1 cellular context compared by ENCODE assay signal in the genomic region with DNA sequence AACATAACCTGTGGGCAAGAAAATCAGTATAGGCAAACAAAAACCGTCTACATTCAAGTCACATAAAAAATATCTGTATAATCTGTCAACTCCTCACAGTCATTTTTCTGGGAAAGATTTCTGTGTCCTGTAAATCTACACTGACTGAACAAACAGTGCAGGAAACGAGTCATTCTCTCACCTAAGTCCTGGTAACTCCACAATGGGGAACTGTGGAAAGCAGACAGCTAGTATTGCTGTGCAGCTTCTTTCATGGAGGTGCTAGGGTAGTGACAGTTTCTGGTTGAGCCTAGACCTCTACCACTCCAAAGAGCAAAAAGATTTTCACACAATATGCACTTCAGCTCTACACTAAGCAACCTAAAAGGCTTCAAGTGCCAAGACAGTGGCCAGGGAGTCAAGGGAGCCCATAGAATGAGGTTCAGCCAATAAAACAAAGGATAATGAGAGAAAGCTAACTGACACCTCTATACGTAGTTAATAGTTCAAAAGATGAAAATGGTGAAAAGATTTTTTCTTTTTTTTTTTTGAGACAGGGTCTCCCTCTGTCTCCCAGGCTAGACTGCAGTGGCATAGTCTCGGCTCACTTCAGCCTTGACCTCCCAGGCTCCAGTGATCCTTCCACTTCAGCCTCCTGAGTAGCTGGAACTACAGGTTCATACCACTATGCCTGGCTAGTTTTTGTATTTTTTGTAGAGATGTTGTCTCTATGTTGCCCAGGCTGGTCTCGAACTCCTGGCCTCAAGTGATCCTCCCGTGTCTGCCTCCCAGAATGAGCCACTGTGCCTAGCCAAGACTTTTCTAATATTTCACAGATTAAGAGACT.
TF ChIP-seq lines count a peak whose summit lies in the region.

No MANE protein-coding gene starts in this region.

TF ChIP-seq in HEK293, 187 proteins besides CTCF, POLR2A, EP300 and RAD21 (continued from another document):
- TF ChIP-seq ZNF658 (tag by site-specific recombination; IDR thresholded peaks at IDR 0.05) (no peak), BCL11A (tag by site-specific recombination; IDR thresholded peaks at IDR 0.05; ENCODE audit: low read depth) (no peak), ZFP3 (tag by site-specific recombination; IDR thresholded peaks at IDR 0.05; ENCODE audit: low read depth) (no peak), ZNF426 (tag by site-specific recombination; IDR thresholded peaks at IDR 0.05) (no peak), TRIM28 (IDR thresholded peaks at IDR 0.05; ENCODE audit: borderline replicate concordance, low read length) (peak; percentile 51; the same call in 1 of the 2 replicates), ZNF585B (tag by site-specific recombination; IDR thresholded peaks at IDR 0.05) (no peak), KLF9 (tag by site-specific recombination; IDR thresholded peaks at IDR 0.05; ENCODE audit: low read depth) (no peak), ZNF561 (tag by site-specific recombination; IDR thresholded peaks at IDR 0.05; ENCODE audit: borderline replicate concordance) (no peak), ZBTB1 (tag by site-specific recombination; IDR thresholded peaks at IDR 0.05) (0 out of 2 replicates have a peak, but pooled peaks have one; percentile 23), ZBTB17 (tag by site-specific recombination; IDR thresholded peaks at IDR 0.05) (no peak), ZNF24 (tag by site-specific recombination; IDR thresholded peaks at IDR 0.05) (no peak), ZNF175 (tag by site-specific recombination; IDR thresholded peaks at IDR 0.05) (no peak), ZNF501 (tag by site-specific recombination; IDR thresholded peaks at IDR 0.05) (no peak), ZNF23 (tag by site-specific recombination; IDR thresholded peaks at IDR 0.05; ENCODE audit: borderline replicate concordance) (no peak), ZNF600 (tag by site-specific recombination; IDR thresholded peaks at IDR 0.05) (peak; percentile 39; the same call in 1 of the 2 replicates), GFI1B (tag by site-specific recombination; IDR thresholded peaks at IDR 0.05) (peak; percentile 97), ZSCAN30 (tag by site-specific recombination; IDR thresholded peaks at IDR 0.05) (peak; percentile 78), SCRT1 (tag by site-specific recombination; IDR thresholded peaks at IDR 0.05; ENCODE audit: borderline replicate concordance) (no peak)
- TF ChIP-seq, protein P1, sequence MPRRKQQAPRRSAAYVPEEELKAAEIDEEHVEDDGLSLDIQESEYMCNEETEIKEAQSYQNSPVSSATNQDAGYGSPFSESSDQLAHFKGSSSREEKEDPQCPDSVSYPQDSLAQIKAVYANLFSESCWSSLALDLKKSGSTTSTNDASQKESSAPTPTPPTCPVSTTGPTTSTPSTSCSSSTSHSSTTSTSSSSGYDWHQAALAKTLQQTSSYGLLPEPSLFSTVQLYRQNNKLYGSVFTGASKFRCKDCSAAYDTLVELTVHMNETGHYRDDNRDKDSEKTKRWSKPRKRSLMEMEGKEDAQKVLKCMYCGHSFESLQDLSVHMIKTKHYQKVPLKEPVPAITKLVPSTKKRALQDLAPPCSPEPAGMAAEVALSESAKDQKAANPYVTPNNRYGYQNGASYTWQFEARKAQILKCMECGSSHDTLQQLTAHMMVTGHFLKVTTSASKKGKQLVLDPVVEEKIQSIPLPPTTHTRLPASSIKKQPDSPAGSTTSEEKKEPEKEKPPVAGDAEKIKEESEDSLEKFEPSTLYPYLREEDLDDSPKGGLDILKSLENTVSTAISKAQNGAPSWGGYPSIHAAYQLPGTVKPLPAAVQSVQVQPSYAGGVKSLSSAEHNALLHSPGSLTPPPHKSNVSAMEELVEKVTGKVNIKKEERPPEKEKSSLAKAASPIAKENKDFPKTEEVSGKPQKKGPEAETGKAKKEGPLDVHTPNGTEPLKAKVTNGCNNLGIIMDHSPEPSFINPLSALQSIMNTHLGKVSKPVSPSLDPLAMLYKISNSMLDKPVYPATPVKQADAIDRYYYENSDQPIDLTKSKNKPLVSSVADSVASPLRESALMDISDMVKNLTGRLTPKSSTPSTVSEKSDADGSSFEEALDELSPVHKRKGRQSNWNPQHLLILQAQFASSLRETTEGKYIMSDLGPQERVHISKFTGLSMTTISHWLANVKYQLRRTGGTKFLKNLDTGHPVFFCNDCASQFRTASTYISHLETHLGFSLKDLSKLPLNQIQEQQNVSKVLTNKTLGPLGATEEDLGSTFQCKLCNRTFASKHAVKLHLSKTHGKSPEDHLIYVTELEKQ (tag by site-specific recombination; IDR thresholded peaks at IDR 0.05; ENCODE audit: borderline replicate concordance): 0 out of 2 replicates have a peak, but pooled peaks have one; percentile 42
- TF ChIP-seq, protein P2, sequence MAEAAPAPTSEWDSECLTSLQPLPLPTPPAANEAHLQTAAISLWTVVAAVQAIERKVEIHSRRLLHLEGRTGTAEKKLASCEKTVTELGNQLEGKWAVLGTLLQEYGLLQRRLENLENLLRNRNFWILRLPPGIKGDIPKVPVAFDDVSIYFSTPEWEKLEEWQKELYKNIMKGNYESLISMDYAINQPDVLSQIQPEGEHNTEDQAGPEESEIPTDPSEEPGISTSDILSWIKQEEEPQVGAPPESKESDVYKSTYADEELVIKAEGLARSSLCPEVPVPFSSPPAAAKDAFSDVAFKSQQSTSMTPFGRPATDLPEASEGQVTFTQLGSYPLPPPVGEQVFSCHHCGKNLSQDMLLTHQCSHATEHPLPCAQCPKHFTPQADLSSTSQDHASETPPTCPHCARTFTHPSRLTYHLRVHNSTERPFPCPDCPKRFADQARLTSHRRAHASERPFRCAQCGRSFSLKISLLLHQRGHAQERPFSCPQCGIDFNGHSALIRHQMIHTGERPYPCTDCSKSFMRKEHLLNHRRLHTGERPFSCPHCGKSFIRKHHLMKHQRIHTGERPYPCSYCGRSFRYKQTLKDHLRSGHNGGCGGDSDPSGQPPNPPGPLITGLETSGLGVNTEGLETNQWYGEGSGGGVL (tag by site-specific recombination; IDR thresholded peaks at IDR 0.05): no peak
- TF ChIP-seq, protein P3, sequence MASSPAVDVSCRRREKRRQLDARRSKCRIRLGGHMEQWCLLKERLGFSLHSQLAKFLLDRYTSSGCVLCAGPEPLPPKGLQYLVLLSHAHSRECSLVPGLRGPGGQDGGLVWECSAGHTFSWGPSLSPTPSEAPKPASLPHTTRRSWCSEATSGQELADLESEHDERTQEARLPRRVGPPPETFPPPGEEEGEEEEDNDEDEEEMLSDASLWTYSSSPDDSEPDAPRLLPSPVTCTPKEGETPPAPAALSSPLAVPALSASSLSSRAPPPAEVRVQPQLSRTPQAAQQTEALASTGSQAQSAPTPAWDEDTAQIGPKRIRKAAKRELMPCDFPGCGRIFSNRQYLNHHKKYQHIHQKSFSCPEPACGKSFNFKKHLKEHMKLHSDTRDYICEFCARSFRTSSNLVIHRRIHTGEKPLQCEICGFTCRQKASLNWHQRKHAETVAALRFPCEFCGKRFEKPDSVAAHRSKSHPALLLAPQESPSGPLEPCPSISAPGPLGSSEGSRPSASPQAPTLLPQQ (tag by site-specific recombination; IDR thresholded peaks at IDR 0.05): no peak
- TF ChIP-seq, protein P4, sequence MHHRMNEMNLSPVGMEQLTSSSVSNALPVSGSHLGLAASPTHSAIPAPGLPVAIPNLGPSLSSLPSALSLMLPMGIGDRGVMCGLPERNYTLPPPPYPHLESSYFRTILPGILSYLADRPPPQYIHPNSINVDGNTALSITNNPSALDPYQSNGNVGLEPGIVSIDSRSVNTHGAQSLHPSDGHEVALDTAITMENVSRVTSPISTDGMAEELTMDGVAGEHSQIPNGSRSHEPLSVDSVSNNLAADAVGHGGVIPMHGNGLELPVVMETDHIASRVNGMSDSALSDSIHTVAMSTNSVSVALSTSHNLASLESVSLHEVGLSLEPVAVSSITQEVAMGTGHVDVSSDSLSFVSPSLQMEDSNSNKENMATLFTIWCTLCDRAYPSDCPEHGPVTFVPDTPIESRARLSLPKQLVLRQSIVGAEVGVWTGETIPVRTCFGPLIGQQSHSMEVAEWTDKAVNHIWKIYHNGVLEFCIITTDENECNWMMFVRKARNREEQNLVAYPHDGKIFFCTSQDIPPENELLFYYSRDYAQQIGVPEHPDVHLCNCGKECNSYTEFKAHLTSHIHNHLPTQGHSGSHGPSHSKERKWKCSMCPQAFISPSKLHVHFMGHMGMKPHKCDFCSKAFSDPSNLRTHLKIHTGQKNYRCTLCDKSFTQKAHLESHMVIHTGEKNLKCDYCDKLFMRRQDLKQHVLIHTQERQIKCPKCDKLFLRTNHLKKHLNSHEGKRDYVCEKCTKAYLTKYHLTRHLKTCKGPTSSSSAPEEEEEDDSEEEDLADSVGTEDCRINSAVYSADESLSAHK (tag by site-specific recombination; IDR thresholded peaks at IDR 0.05): peak; percentile 89
- TF ChIP-seq, protein P5, sequence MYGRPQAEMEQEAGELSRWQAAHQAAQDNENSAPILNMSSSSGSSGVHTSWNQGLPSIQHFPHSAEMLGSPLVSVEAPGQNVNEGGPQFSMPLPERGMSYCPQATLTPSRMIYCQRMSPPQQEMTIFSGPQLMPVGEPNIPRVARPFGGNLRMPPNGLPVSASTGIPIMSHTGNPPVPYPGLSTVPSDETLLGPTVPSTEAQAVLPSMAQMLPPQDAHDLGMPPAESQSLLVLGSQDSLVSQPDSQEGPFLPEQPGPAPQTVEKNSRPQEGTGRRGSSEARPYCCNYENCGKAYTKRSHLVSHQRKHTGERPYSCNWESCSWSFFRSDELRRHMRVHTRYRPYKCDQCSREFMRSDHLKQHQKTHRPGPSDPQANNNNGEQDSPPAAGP (tag by site-specific recombination; IDR thresholded peaks at IDR 0.05): no peak
- TF ChIP-seq, protein P6, sequence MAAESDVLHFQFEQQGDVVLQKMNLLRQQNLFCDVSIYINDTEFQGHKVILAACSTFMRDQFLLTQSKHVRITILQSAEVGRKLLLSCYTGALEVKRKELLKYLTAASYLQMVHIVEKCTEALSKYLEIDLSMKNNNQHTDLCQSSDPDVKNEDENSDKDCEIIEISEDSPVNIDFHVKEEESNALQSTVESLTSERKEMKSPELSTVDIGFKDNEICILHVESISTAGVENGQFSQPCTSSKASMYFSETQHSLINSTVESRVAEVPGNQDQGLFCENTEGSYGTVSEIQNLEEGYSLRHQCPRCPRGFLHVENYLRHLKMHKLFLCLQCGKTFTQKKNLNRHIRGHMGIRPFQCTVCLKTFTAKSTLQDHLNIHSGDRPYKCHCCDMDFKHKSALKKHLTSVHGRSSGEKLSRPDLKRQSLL (tag by site-specific recombination; IDR thresholded peaks at IDR 0.05): 0 out of 2 replicates have a peak, but pooled peaks have one; percentile 8
